Comparison of ENCODE assay signal across 12 cellular contexts in the genomic region with DNA sequence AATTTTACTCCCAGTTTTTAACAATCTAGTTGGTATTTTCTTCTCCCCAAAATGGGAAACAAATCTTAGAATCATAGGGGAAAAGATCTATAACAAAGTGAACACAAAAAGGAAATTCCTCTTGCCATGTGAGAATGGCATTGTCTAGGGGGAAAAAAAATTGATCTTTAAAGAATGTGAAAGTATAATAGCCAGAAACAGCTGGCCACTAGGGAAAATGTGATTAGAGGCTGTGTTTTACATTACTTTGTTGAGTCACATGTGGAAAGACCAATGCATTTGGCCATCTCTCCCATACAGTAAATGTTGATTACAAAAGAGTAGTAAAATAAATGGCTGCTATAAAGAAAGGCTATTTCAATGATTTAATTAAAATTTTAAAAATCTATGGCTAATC. TPM values are rescaled to one million over a fixed set of nuclear protein-coding genes. Genes with fewer than 3 reads are reported as not detected.
DNase-seq lines count a peak whose midpoint lies in the region; ATAC-seq, FAIRE-seq and TF ChIP-seq lines count a peak whose summit lies in the region.
"Had no signal": no experiment of that assay in that cellular context is flagged by ENCODE, and none has a peak within 500 bp of the region (broad histone marks: within the 10 kb centered on the region; RNA-seq: fewer than 3 reads in every experiment).

No MANE protein-coding gene starts in this region.

- CTCF ChIA-PET in mammary epithelial cell (lab: Charles Lee; ENCODE audit: low non-redundant PET) (no interaction called here), HEK293T (lab: Yijun Ruan, JAX) (no interaction called here)
- CTCF ChIA-PET in CD4-positive, alpha-beta T cell (lab: Charles Lee), result no interaction called here

- peaks cover 53% of the 10 kb centered on the region for H3K36me3 Mint-ChIP-seq in CD4-positive, alpha-beta T cell (ENCODE audit: low read depth)

- H3K9ac ChIP-seq in Loucy (ENCODE audit: low read depth, low read length, poor library complexity, severe bottlenecking) (no peak overlapping the region), mammary epithelial cell (ENCODE audit: insufficient read depth, low read length) (no peak overlapping the region), keratinocyte (ENCODE audit: control insufficient read depth, extremely low read depth, insufficient read depth, low read length) (no peak overlapping the region)

- H3K9me3 ChIP-seq in Loucy (ENCODE audit: insufficient read depth, low read depth, low read length) (no peaks in the 10 kb centered on the region), mammary epithelial cell (replicated peaks; ENCODE audit: insufficient read depth, low read length) (no peaks in the 10 kb centered on the region), keratinocyte (ENCODE audit: control insufficient read depth, low read depth, low read length) (no peaks in the 10 kb centered on the region), stomach (no peaks in the 10 kb centered on the region)
- no peaks in the 10 kb centered on the region for H3K9me3 ChIP-seq in CD4-positive, alpha-beta T cell (ENCODE audit: control insufficient read depth, low read length)
- H3K9me3 ChIP-seq: body of pancreas, prostate gland had no signal

- no peak overlapping the region for H2AFZ ChIP-seq in Loucy (ENCODE audit: low read length)
- H2AFZ ChIP-seq in mammary epithelial cell (ENCODE audit: low read depth, low read length), result no peak overlapping the region
- peak overlapping the region; percentile 39 for H2AFZ ChIP-seq in keratinocyte (ENCODE audit: control insufficient read depth, low read length)

- H3K4me1 ChIP-seq in Loucy (ENCODE audit: insufficient read depth, low read length, poor library complexity, severe bottlenecking), result peaks cover 29% of the 10 kb centered on the region
- peaks cover 23% of the 10 kb centered on the region for H3K4me1 ChIP-seq in mammary epithelial cell (ENCODE audit: insufficient read depth, low read length)
- peaks cover 29% of the 10 kb centered on the region for H3K4me1 ChIP-seq in keratinocyte (ENCODE audit: control insufficient read depth, extremely low read depth, insufficient read depth, low read length)
- peaks cover 0 to 10% (median 2%) of the 10 kb centered on the region in 4 donors for H3K4me1 ChIP-seq in stomach
- H3K4me1 ChIP-seq: body of pancreas, prostate gland had no signal

- no peaks in the 10 kb centered on the region for H4K20me1 ChIP-seq in Loucy (ENCODE audit: insufficient read depth, low read length, poor library complexity, severe bottlenecking)
- H4K20me1 ChIP-seq in mammary epithelial cell (ENCODE audit: insufficient read depth, low read length), result no peaks in the 10 kb centered on the region
- no peaks in the 10 kb centered on the region for H4K20me1 ChIP-seq in keratinocyte (ENCODE audit: control insufficient read depth, extremely low read depth, insufficient read depth, low read length)

- DNase-seq in mammary epithelial cell (no peak), keratinocyte (ENCODE audit: low read depth, low spot score) (no peak), stomach (no peak), NCI-H774 (lab: John Stamatoyannopoulos, UW) (no peak), HEK293T (ENCODE audit: extremely low spot score) (no peak)
- no peak for DNase-seq in CD4-positive, alpha-beta T cell
- DNase-seq: body of pancreas, NCI-H187 had no signal

- no peak overlapping the region for H3K4me3 Mint-ChIP-seq in CD4-positive, alpha-beta T cell
- H3K4me3 Mint-ChIP-seq: activated T-helper 1 cell treated with anti-CD3 and anti-CD28 coated beads, Interleukin-12 subunit alpha, Interleukin-12 subunit beta, Interleukin-2, Interleukin-4 antibody, amounts not matched to agents 30 ng/mL and 10 ng/mL and 1 ng/mL, durations not matched to agents 14 hours and 24 hours and 36 hours had no signal

- POLR2A ChIA-PET in CD4-positive, alpha-beta T cell (lab: Charles Lee), result no interaction called here
- POLR2A ChIA-PET in HEK293T (lab: Yijun Ruan, JAX), result no interaction called here

- no peaks in the 10 kb centered on the region for H3K4me1 Mint-ChIP-seq in CD4-positive, alpha-beta T cell (ENCODE audit: low read depth)

- H3K9me1 ChIP-seq in keratinocyte (ENCODE audit: control insufficient read depth, extremely low read depth, insufficient read depth, low read length), result no peaks in the 10 kb centered on the region

- no peak for TF ChIP-seq POLR2A in stomach (IDR thresholded peaks at IDR 0.05)

- in situ Hi-C loops in mammary epithelial cell (cut with MboI; ENCODE audit: low sequenced_read_pairs in 2 of 2), result no loop called here

- no peak for TF ChIP-seq CTCF in Loucy (conservative IDR thresholded peaks at IDR 0.05; ENCODE audit: low read length)
- no peak for TF ChIP-seq CTCF in mammary epithelial cell (conservative IDR thresholded peaks at IDR 0.05 in 1 of 2, IDR thresholded peaks at IDR 0.05 in 1 of 2; ENCODE audit: extremely low read depth in 1 of 2, insufficient read depth in 1 of 2, low read depth in 1 of 2, low read length in 2 of 2)
- TF ChIP-seq CTCF in keratinocyte (optimal IDR thresholded peaks at IDR 0.05 in 1 of 3, IDR thresholded peaks at IDR 0.05 in 1 of 3, conservative IDR thresholded peaks at IDR 0.05 in 1 of 3; ENCODE audit: extremely low read depth in 1 of 3, insufficient read depth in 2 of 3, low read length in 3 of 3), result no peak
- TF ChIP-seq CTCF in stomach (IDR thresholded peaks at IDR 0.05), result no peak
- TF ChIP-seq CTCF in CD4-positive, alpha-beta T cell (IDR thresholded peaks at IDR 0.05), result no peak

- no peak overlapping the region for H3K27ac Mint-ChIP-seq in CD4-positive, alpha-beta T cell
- H3K27ac Mint-ChIP-seq: activated T-helper 1 cell treated with anti-CD3 and anti-CD28 coated beads, Interleukin-12 subunit alpha, Interleukin-12 subunit beta, Interleukin-2, Interleukin-4 antibody, amounts not matched to agents 30 ng/mL and 10 ng/mL and 1 ng/mL, durations not matched to agents 14 hours and 24 hours and 36 hours had no signal

- intact Hi-C loops in mammary epithelial cell (cut with micrococcal nuclease), result no loop called here
- intact Hi-C loops in stomach (cut with DNase I; ENCODE audit: low total_unique reads), result no loop called here
- intact Hi-C loops in CD4-positive, alpha-beta T cell (cut with DNase I, micrococcal nuclease), result no loop called here

- H3K27ac ChIP-seq in mammary epithelial cell (ENCODE audit: insufficient read depth, low read depth, low read length) (peak overlapping the region; percentile 36), keratinocyte (ENCODE audit: control insufficient read depth, insufficient read depth, low read length) (peak overlapping the region; percentile 45), stomach (peak overlapping the region in 4 of 5 donors; percentile 24 to 77 (median 68))
- no peak overlapping the region for H3K27ac ChIP-seq in CD4-positive, alpha-beta T cell (ENCODE audit: low read depth, low read length)
- H3K27ac ChIP-seq: prostate gland had no signal

- no peak for FAIRE-seq in keratinocyte (lab: Jason Lieb, UNC)

- TF ChIP-seq EP300 in stomach (IDR thresholded peaks at IDR 0.05), result no peak

- H3K27me3 ChIP-seq in Loucy (ENCODE audit: insufficient read depth, low read length, poor library complexity, severe bottlenecking) (no peaks in the 10 kb centered on the region), mammary epithelial cell (ENCODE audit: insufficient read depth, low read length) (no peaks in the 10 kb centered on the region), keratinocyte (ENCODE audit: control insufficient read depth, extremely low read depth, insufficient read depth, low read length) (no peaks in the 10 kb centered on the region), stomach (no peaks in the 10 kb centered on the region)
- no peaks in the 10 kb centered on the region for H3K27me3 ChIP-seq in CD4-positive, alpha-beta T cell (ENCODE audit: control insufficient read depth, insufficient read depth, low read length)
- H3K27me3 ChIP-seq: body of pancreas had no signal

- no peaks in the 10 kb centered on the region for H3K27me3 Mint-ChIP-seq in CD4-positive, alpha-beta T cell

- H3K36me3 ChIP-seq in Loucy (ENCODE audit: insufficient read depth, low read length) (peaks cover 45% of the 10 kb centered on the region), mammary epithelial cell (ENCODE audit: insufficient read depth, low read length) (peaks cover 8% of the 10 kb centered on the region), keratinocyte (ENCODE audit: control insufficient read depth in 2 of 2, extremely low read depth in 1 of 2, insufficient read depth in 2 of 2, low read length in 2 of 2) (peaks cover 3% of the 10 kb centered on the region in 2 experiments), stomach (peaks cover 0 to 8% (median 0%) of the 10 kb centered on the region in 4 donors)
- H3K36me3 ChIP-seq: prostate gland had no signal

- H3K4me3 ChIP-seq in Loucy (ENCODE audit: low read length, poor library complexity, severe bottlenecking) (no peak overlapping the region), mammary epithelial cell (replicated peaks in 1 of 3; ENCODE audit: insufficient read depth in 1 of 3, low read depth in 2 of 3, low read length in 3 of 3) (no peak overlapping the region), keratinocyte (ENCODE audit: control insufficient read depth in 2 of 3, extremely low read depth in 1 of 3, insufficient read depth in 2 of 3, low read depth in 1 of 3, low read length in 3 of 3) (peak overlapping the region in 2 of 3 experiments; percentile 34 to 38), stomach (no peak overlapping the region)
- H3K4me3 ChIP-seq: body of pancreas, prostate gland had no signal

- H3K79me2 ChIP-seq in Loucy (ENCODE audit: insufficient read depth, low read length), result no peaks in the 10 kb centered on the region
- no peaks in the 10 kb centered on the region for H3K79me2 ChIP-seq in mammary epithelial cell (ENCODE audit: insufficient read depth, low read length)
- no peaks in the 10 kb centered on the region for H3K79me2 ChIP-seq in keratinocyte (ENCODE audit: control insufficient read depth, insufficient read depth, low read length)

- dilution Hi-C loops in mammary epithelial cell (cut with HindIII; ENCODE audit: low sequenced_read_pairs), result no loop called here
- dilution Hi-C loops in keratinocyte (cut with MboI; ENCODE audit: extremely low pct_ligation_motif_present, low sequenced_read_pairs), result no loop called here

- ATAC-seq in CD4-positive, alpha-beta T cell (ENCODE audit: poor library complexity), result no peak
- no peak for ATAC-seq in GM21367 (IDR thresholded peaks at IDR 0.05; ENCODE audit: unreplicated experiment)
- ATAC-seq: body of pancreas had no signal

- BruUV-seq in mammary epithelial cell (replicated peaks; lab: Mats Ljungman, UMichigan), result TSS peak; percentile 32

- no peaks in the 10 kb centered on the region for H3F3A ChIP-seq in Loucy (ENCODE audit: low read depth)

- H3K4me2 ChIP-seq in Loucy (ENCODE audit: low read depth, low read length, poor library complexity, severe bottlenecking) (peak overlapping the region; percentile 12), mammary epithelial cell (ENCODE audit: insufficient read depth, low read depth, low read length) (peak overlapping the region; percentile 51), keratinocyte (ENCODE audit: control insufficient read depth, extremely low read depth, insufficient read depth, low read depth, low read length) (peak overlapping the region; percentile 61)

- no peaks in the 10 kb centered on the region for H3K9me3 Mint-ChIP-seq in CD4-positive, alpha-beta T cell
- H3K9me3 Mint-ChIP-seq: activated T-helper 1 cell treated with anti-CD3 and anti-CD28 coated beads, Interleukin-12 subunit alpha, Interleukin-12 subunit beta, Interleukin-2, Interleukin-4 antibody, amounts not matched to agents 30 ng/mL and 10 ng/mL and 1 ng/mL, durations not matched to agents 14 hours and 24 hours and 36 hours had no signal

- no peaks in the 10 kb centered on the region for H3K9me2 ChIP-seq in Loucy (replicated peaks; ENCODE audit: low read depth, low read length)

RNA-seq across cellular contexts. Expression of a gene that starts 30.7 kb away (rescaled TPM):
- total RNA-seq in mammary epithelial cell (10 to 100 TPM; 14.2 to 19.2 TPM), stomach (10 to 100 TPM in 1 of 5 donors, 1 to 10 TPM in 3, not detected in 1; 1.0 to 21.5 (median 4.9) TPM)
- polyA plus RNA-seq in mammary epithelial cell (23.4 TPM), keratinocyte (18.9 to 29.5 TPM (median 28.2 TPM) in 3 replicates), stomach (10 to 100 TPM in 2 of 3 donors, 1 to 10 TPM in 1; 8.5 to 16.9 (median 11.3) TPM)
- polyA minus RNA-seq in mammary epithelial cell (18.3 TPM), keratinocyte (12.7 to 13.3 TPM (median 13.1 TPM) in 3 replicates)
- polyA plus RNA-seq in keratinocyte (2011; ENCODE audit: low read depth), result 2.2 TPM
- 16.5 and 22.9 TPM in 2 replicates for polyA plus RNA-seq in keratinocyte (2011; cell fraction: cytosol; rRNA removed)
- 35.8 and 37.7 TPM in 2 replicates for polyA plus RNA-seq in keratinocyte (2011; cell fraction: nucleus; rRNA removed)
- 9.1 and 16.4 TPM in 2 replicates for polyA plus RNA-seq in keratinocyte (2012; ENCODE audit: low replicate concordance)
- 19.2 TPM for polyA minus RNA-seq in keratinocyte (2011; cell fraction: cytosol; rRNA and poly(A)+ RNA removed)
- polyA minus RNA-seq in keratinocyte (2011; cell fraction: nucleus; rRNA and poly(A)+ RNA removed), result 10.1 and 13.1 TPM in 2 replicates
- total RNA-seq in CD4-positive, alpha-beta T cell, result 1 to 10 TPM; 2.6 to 4.0 TPM

RNA-seq across cellular contexts. Expression of a gene that starts 31.0 kb away (rescaled TPM):
- total RNA-seq in mammary epithelial cell (10 to 100 TPM; 11.5 to 14.8 TPM), stomach (10 to 100 TPM in 2 of 5 donors, 1 to 10 TPM in 2, not detected in 1; 4.0 to 30.1 (median 10.2) TPM)
- polyA plus RNA-seq in mammary epithelial cell (10.4 TPM), keratinocyte (8.9 to 13.8 TPM (median 12.5 TPM) in 3 replicates), stomach (10 to 100 TPM; 26.0 to 39.7 (median 31.4) TPM)
- polyA minus RNA-seq in mammary epithelial cell (not detected), keratinocyte (1.4 to 6.8 TPM (median 1.8 TPM) in 3 replicates)
- 9.7 TPM for polyA plus RNA-seq in keratinocyte (2011; ENCODE audit: low read depth)
- polyA plus RNA-seq in keratinocyte (2011; cell fraction: cytosol; rRNA removed), result 10.0 and 10.5 TPM in 2 replicates
- polyA plus RNA-seq in keratinocyte (2011; cell fraction: nucleus; rRNA removed), result 2.6 and 3.8 TPM in 2 replicates
- 8.8 and 11.8 TPM in 2 replicates for polyA plus RNA-seq in keratinocyte (2012; ENCODE audit: low replicate concordance)
- polyA minus RNA-seq in keratinocyte (2011; cell fraction: cytosol; rRNA and poly(A)+ RNA removed), result not detected
- 1.7 and 1.8 TPM in 2 replicates for polyA minus RNA-seq in keratinocyte (2011; cell fraction: nucleus; rRNA and poly(A)+ RNA removed)
- 1 to 10 TPM; 3.4 to 3.7 TPM for total RNA-seq in CD4-positive, alpha-beta T cell

RNA-seq across cellular contexts. Expression of a gene that starts 31.2 kb away (rescaled TPM):
- total RNA-seq in mammary epithelial cell, result 10 to 100 TPM in 1 of 2 donors, 1 to 10 TPM in 1; 4.4 to 27.5 TPM
- polyA plus RNA-seq in mammary epithelial cell, result 0.61 TPM
- 26.9 TPM for polyA minus RNA-seq in mammary epithelial cell
- 0.66 to 1.6 TPM (median 0.94 TPM) in 3 replicates for polyA plus RNA-seq in keratinocyte
- polyA plus RNA-seq in keratinocyte (2011; ENCODE audit: low read depth), result 0.21 TPM
- polyA plus RNA-seq in keratinocyte (2011; cell fraction: cytosol; rRNA removed), result 1.1 and 1.4 TPM in 2 replicates
- polyA plus RNA-seq in keratinocyte (2011; cell fraction: nucleus; rRNA removed), result 6.4 and 8.6 TPM in 2 replicates
- polyA plus RNA-seq in keratinocyte (2012; ENCODE audit: low replicate concordance), result 0.83 and 2.2 TPM in 2 replicates
- polyA minus RNA-seq in keratinocyte, result 7.4 to 8.2 TPM (median 7.9 TPM) in 3 replicates
- polyA minus RNA-seq in keratinocyte (2011; cell fraction: cytosol; rRNA and poly(A)+ RNA removed), result 3.8 TPM
- 12.6 and 24.0 TPM in 2 replicates for polyA minus RNA-seq in keratinocyte (2011; cell fraction: nucleus; rRNA and poly(A)+ RNA removed)
- 10 to 100 TPM; 19.3 to 53.4 (median 41.4) TPM for total RNA-seq in stomach
- polyA plus RNA-seq in stomach, result 1 to 10 TPM; 1.7 to 4.4 (median 2.9) TPM
- total RNA-seq in CD4-positive, alpha-beta T cell, result 1 to 10 TPM; 4.6 to 5.7 TPM

Comparison
In these comparisons a context has a peak if more than half of its experiments do, and no peak if none do; other contexts are left out.
1. H3K4me3 ChIP-seq: peak in keratinocyte (2 of 3); none in Loucy (single experiment), mammary epithelial cell (0 of 3) and stomach (0 of 4).
2. Peak in every context shown above with its lines, with median percentiles within 50 percentile points of each other: H3K4me2 ChIP-seq.